Comparison of ENCODE assay signal across 1 cellular context in genomic region chr19:58453743-58454142, GRCh38.
TF ChIP-seq lines count a peak whose summit lies in the region.

No MANE protein-coding gene starts in this region.

TF ChIP-seq in IMR-90, 13 proteins besides CTCF, POLR2A, EP300 and RAD21:
- no peak for TF ChIP-seq BHLHE40 (IDR thresholded peaks at IDR 0.05; ENCODE audit: low read depth, low read length)
- no peak for TF ChIP-seq FOS (IDR thresholded peaks at IDR 0.05; ENCODE audit: low read depth, low read length)
- TF ChIP-seq MAZ (IDR thresholded peaks at IDR 0.05; ENCODE audit: borderline replicate concordance, low read depth, low read length): no peak
- TF ChIP-seq RCOR1 (IDR thresholded peaks at IDR 0.05; ENCODE audit: insufficient replicate concordance, low read length): no peak
- no peak for TF ChIP-seq CHD1 (IDR thresholded peaks at IDR 0.05; ENCODE audit: low read depth, low read length)
- TF ChIP-seq RFX5 (IDR thresholded peaks at IDR 0.05; ENCODE audit: low read depth, low read length): no peak
- no peak for TF ChIP-seq SMC3 (IDR thresholded peaks at IDR 0.05; ENCODE audit: low read depth, low read length)
- TF ChIP-seq USF2 (IDR thresholded peaks at IDR 0.05; ENCODE audit: low read depth, low read length): no peak
- TF ChIP-seq ELK1 (IDR thresholded peaks at IDR 0.05; ENCODE audit: borderline replicate concordance, low read depth, low read length): no peak
- TF ChIP-seq MAFK (IDR thresholded peaks at IDR 0.05; ENCODE audit: low read depth, low read length): no peak
- TF ChIP-seq MXI1 (IDR thresholded peaks at IDR 0.05; ENCODE audit: borderline replicate concordance, low read depth, low read length): no peak
TF ChIP-seq in IMR-90: peak in this region for 0.
